12 cellular contexts compared by ENCODE assay signal in the genomic region with DNA sequence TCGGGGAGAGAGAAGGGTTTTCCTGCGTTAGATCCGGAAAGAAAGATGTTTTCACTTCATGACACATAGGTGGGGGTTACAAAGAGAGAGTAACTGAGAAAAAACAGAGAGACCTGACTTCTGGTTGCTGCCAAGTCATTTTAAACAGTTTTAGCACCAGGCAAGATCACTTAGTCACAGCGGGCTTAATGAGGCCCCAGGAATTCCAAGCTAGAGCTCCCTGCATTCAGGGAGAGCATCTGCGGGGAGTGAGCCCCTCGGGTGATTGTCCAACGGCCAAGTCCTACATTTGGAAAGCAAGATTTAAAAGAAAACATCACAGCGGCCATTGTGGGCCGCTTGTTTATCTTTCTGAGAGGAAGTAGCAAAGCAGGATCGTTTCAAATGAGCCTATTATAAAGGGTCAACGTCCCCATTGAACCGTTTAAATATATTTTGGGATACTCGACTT.
DNase-seq lines count a peak whose midpoint lies in the region; ATAC-seq and TF ChIP-seq lines count a peak whose summit lies in the region.
"Had no signal": no experiment of that assay in that cellular context is flagged by ENCODE, and none has a peak within 500 bp of the region (broad histone marks: within the 10 kb centered on the region; RNA-seq: fewer than 3 reads in every experiment).

No MANE protein-coding gene starts in this region.

- H3K36me3 ChIP-seq in mammary epithelial cell (ENCODE audit: insufficient read depth, low read length) (no peaks in the 10 kb centered on the region), breast epithelium (no peaks in the 10 kb centered on the region), mesenchymal stem cell (ENCODE audit: control insufficient read depth in 1 of 2, insufficient read depth in 2 of 2, low read depth in 1 of 2, low read length in 2 of 2) (peaks cover 0 to 21% of the 10 kb centered on the region in 2 experiments), aorta (ENCODE audit: control insufficient read depth in 1 of 2, insufficient read depth in 2 of 2, low read length in 1 of 2) (no peaks in the 10 kb centered on the region)

- no peak overlapping the region for H2BK5ac ChIP-seq in mesenchymal stem cell (ENCODE audit: low read depth, low read length, poor library complexity, severe bottlenecking)

- H3K4me2 ChIP-seq in mammary epithelial cell (ENCODE audit: insufficient read depth, low read depth, low read length) (no peak overlapping the region), mesenchymal stem cell (ENCODE audit: low read length, poor library complexity, severe bottlenecking) (no peak overlapping the region)

- DNase-seq in mammary epithelial cell (peak; percentile 41), breast epithelium (ENCODE audit: low spot score in 2 of 2) (no peak), choroid plexus epithelial cell (ENCODE audit: low read depth) (peak; percentile 66), mesenchymal stem cell (peak; percentile 67), aorta (peak in 1 of 2 donors; percentile 26), NCI-H187 (lab: John Stamatoyannopoulos, UW) (no peak), NCI-H2227 (lab: John Stamatoyannopoulos, UW; ENCODE audit: unreplicated experiment) (no peak), NCI-H2029 treated with DMSO at 0.1 percent for 48 hours (lab: John Stamatoyannopoulos, UW) (no peak)
- DNase-seq: activated naive CD4-positive, alpha-beta T cell treated with anti-CD3 and anti-CD28 coated beads for 36 hours; midbrain; stimulated activated CD4-positive, alpha-beta T cell treated with anti-CD3 and anti-CD28 coated beads, Interleukin-2, amount 100 ng/mL, for 24 hours had no signal

- BruUV-seq in mammary epithelial cell (replicated peaks; lab: Mats Ljungman, UMichigan): no TSS peak

- intact Hi-C loops in mammary epithelial cell (cut with micrococcal nuclease): no loop called here
- intact Hi-C loops in breast epithelium (cut with DNase I; ENCODE audit: low total_unique reads): no loop called here
- intact Hi-C loops in aorta (cut with DNase I): loop anchor here in 1 of 2 donors (10.0 kb wide), 2 partner anchors 128 to 162 kb away; no protein-coding TSS in a partner anchor

- H2AK5ac ChIP-seq in mesenchymal stem cell (ENCODE audit: low read length, severe bottlenecking): no peak overlapping the region

- H2BK12ac ChIP-seq in mesenchymal stem cell (ENCODE audit: low read length in 2 of 2): no peak overlapping the region

- no peak for ATAC-seq in aorta (ENCODE audit: low FRiP score)
- ATAC-seq: foreskin keratinocyte had no signal

- no peak for TF ChIP-seq POLR2A in breast epithelium (IDR thresholded peaks at IDR 0.05)

- H4K91ac ChIP-seq in mesenchymal stem cell (ENCODE audit: low read length): no peak overlapping the region

- WGBS in mammary epithelial cell (ENCODE audit: low coverage, missing lambda C conversion rate): 37% methylated on average over 13 of the region's 13 CpGs
- WGBS in mesenchymal stem cell: 55% methylated on average over 13 of the region's 13 CpGs
- WGBS in aorta, 2 donors: 6 to 8% methylated on average over 13 of the region's 13 CpGs

- no peak overlapping the region for H3K9ac ChIP-seq in mammary epithelial cell (ENCODE audit: insufficient read depth, low read length)
- H3K9ac ChIP-seq in mesenchymal stem cell (ENCODE audit: low read length): peak overlapping the region; percentile 79

- H3K79me1 ChIP-seq in mesenchymal stem cell (replicated peaks; ENCODE audit: low read length, poor library complexity, severe bottlenecking): peaks cover 20% of the 10 kb centered on the region

- peaks cover 4% of the 10 kb centered on the region for H3K4me1 ChIP-seq in mammary epithelial cell (ENCODE audit: insufficient read depth, low read length)
- peaks cover 0 to 10% of the 10 kb centered on the region in 2 donors for H3K4me1 ChIP-seq in breast epithelium
- H3K4me1 ChIP-seq in mesenchymal stem cell (ENCODE audit: control insufficient read depth, insufficient read depth, low read depth, low read length): peaks cover 13% of the 10 kb centered on the region
- no peaks in the 10 kb centered on the region for H3K4me1 ChIP-seq in aorta (ENCODE audit: control insufficient read depth in 1 of 2, insufficient read depth in 2 of 2, low read length in 2 of 2)
- H3K4me1 ChIP-seq: foreskin keratinocyte had no signal

- no peak overlapping the region for H3K18ac ChIP-seq in mesenchymal stem cell (ENCODE audit: low read depth in 1 of 2, low read length in 2 of 2)

- H3K27me3 ChIP-seq in mammary epithelial cell (ENCODE audit: insufficient read depth, low read length): no peaks in the 10 kb centered on the region
- no peaks in the 10 kb centered on the region for H3K27me3 ChIP-seq in breast epithelium
- no peaks in the 10 kb centered on the region for H3K27me3 ChIP-seq in mesenchymal stem cell (ENCODE audit: control insufficient read depth in 1 of 2, insufficient read depth in 1 of 2, low read length in 2 of 2)
- H3K27me3 ChIP-seq in aorta (ENCODE audit: control insufficient read depth in 1 of 2, insufficient read depth in 2 of 2, low read length in 1 of 2): no peaks in the 10 kb centered on the region

- H3K27ac ChIP-seq in mammary epithelial cell (ENCODE audit: insufficient read depth, low read depth, low read length) (no peak overlapping the region), breast epithelium (no peak overlapping the region), mesenchymal stem cell (ENCODE audit: low read length, poor library complexity, severe bottlenecking) (peak overlapping the region; percentile 34), aorta (ENCODE audit: low read depth in 1 of 2, low read length in 2 of 2) (peak overlapping the region; percentile 15 to 43)
- H3K27ac ChIP-seq: foreskin keratinocyte had no signal

- no peak overlapping the region for H3K4ac ChIP-seq in mesenchymal stem cell (ENCODE audit: low read depth in 1 of 2, low read length in 2 of 2)

- no peaks in the 10 kb centered on the region for H4K20me1 ChIP-seq in mammary epithelial cell (ENCODE audit: insufficient read depth, low read length)

- dilution Hi-C loops in mammary epithelial cell (cut with HindIII; ENCODE audit: low sequenced_read_pairs): no loop called here

- no peaks in the 10 kb centered on the region for H3K79me2 ChIP-seq in mammary epithelial cell (ENCODE audit: insufficient read depth, low read length)

- no peak overlapping the region for H4K8ac ChIP-seq in mesenchymal stem cell (ENCODE audit: low read length)

- in situ Hi-C loops in mammary epithelial cell (cut with MboI; ENCODE audit: low sequenced_read_pairs in 2 of 2): no loop called here

- no peak overlapping the region for H2BK120ac ChIP-seq in mesenchymal stem cell (ENCODE audit: low read depth, low read length)

- no peaks in the 10 kb centered on the region for H3K9me3 ChIP-seq in mammary epithelial cell (replicated peaks; ENCODE audit: insufficient read depth, low read length)
- no peaks in the 10 kb centered on the region for H3K9me3 ChIP-seq in breast epithelium
- no peaks in the 10 kb centered on the region for H3K9me3 ChIP-seq in mesenchymal stem cell (ENCODE audit: control insufficient read depth, low read length)
- no peaks in the 10 kb centered on the region for H3K9me3 ChIP-seq in aorta (ENCODE audit: control insufficient read depth, low read length)

- no peak overlapping the region for H3K14ac ChIP-seq in mesenchymal stem cell (ENCODE audit: low read length in 2 of 2)

- no peak overlapping the region for H3K23ac ChIP-seq in mesenchymal stem cell (ENCODE audit: low read length in 2 of 2)

- TF ChIP-seq CTCF in mammary epithelial cell (conservative IDR thresholded peaks at IDR 0.05 in 1 of 2, IDR thresholded peaks at IDR 0.05 in 1 of 2; ENCODE audit: extremely low read depth in 1 of 2, insufficient read depth in 1 of 2, low read depth in 1 of 2, low read length in 2 of 2) (no peak), breast epithelium (IDR thresholded peaks at IDR 0.05) (no peak), choroid plexus epithelial cell (conservative IDR thresholded peaks at IDR 0.05; ENCODE audit: low read depth, low read length) (no peak)

- H2AFZ ChIP-seq in mammary epithelial cell (ENCODE audit: low read depth, low read length) (peak overlapping the region; percentile 29), mesenchymal stem cell (ENCODE audit: low read depth, low read length) (no peak overlapping the region)

- H3K4me3 ChIP-seq in mammary epithelial cell (replicated peaks in 1 of 3; ENCODE audit: insufficient read depth in 1 of 3, low read depth in 2 of 3, low read length in 3 of 3): no peak overlapping the region
- H3K4me3 ChIP-seq in breast epithelium: no peak overlapping the region
- peak overlapping the region; percentile 39 for H3K4me3 ChIP-seq in choroid plexus epithelial cell (ENCODE audit: low read depth, low read length)
- H3K4me3 ChIP-seq in mesenchymal stem cell (ENCODE audit: insufficient read depth in 1 of 2, low read depth in 1 of 2, low read length in 2 of 2): peak overlapping the region in 1 of 2 experiments; percentile 53
- H3K4me3 ChIP-seq in aorta (ENCODE audit: low read length in 2 of 2): no peak overlapping the region

- CTCF ChIA-PET in mammary epithelial cell (lab: Charles Lee; ENCODE audit: low non-redundant PET): no interaction called here

- H2BK15ac ChIP-seq in mesenchymal stem cell (ENCODE audit: low read depth, poor library complexity, severe bottlenecking): no peak overlapping the region

Comparison
In these comparisons a context has a peak if more than half of its experiments do, and no peak if none do; other contexts are left out.
1. DNase-seq: peak in mammary epithelial cell (single experiment), choroid plexus epithelial cell (single experiment) and mesenchymal stem cell (single experiment); none in breast epithelium (0 of 2), NCI-H187 (0 of 2), NCI-H2227 (single experiment) and NCI-H2029 treated with DMSO at 0.1 percent for 48 hours (single experiment).
2. H3K27ac ChIP-seq: peak in mesenchymal stem cell (single experiment) and aorta (2 of 2); none in mammary epithelial cell (single experiment) and breast epithelium (0 of 2).